In genomic region chr12:12919666-12920435, GRCh38 we compare ENCODE assay signal across 22 cellular contexts. TPM values are rescaled to one million over a fixed set of nuclear protein-coding genes. Genes with fewer than 3 reads are reported as not detected.
DNase-seq lines count a peak whose midpoint lies in the region; ATAC-seq, FAIRE-seq and TF ChIP-seq lines count a peak whose summit lies in the region.
"Had no signal": no experiment of that assay in that cellular context is flagged by ENCODE, and none has a peak within 500 bp of the region (broad histone marks: within the 10 kb centered on the region; RNA-seq: fewer than 3 reads in every experiment).

No MANE protein-coding gene starts in this region.

- no peak for TF ChIP-seq EP300 in HepG2 (IDR thresholded peaks at IDR 0.05; ENCODE audit: low read depth in 2 of 2, low read length in 2 of 2)
- TF ChIP-seq EP300 in HepG2 (CRISPR knock-in tag; IDR thresholded peaks at IDR 0.05; ENCODE audit: borderline replicate concordance): no peak
- TF ChIP-seq EP300 in neural cell (conservative IDR thresholded peaks at IDR 0.05; ENCODE audit: poor library complexity, severe bottlenecking): no peak
- TF ChIP-seq EP300 in tibial nerve (IDR thresholded peaks at IDR 0.05): no peak

- no peak overlapping the region for H3K27ac ChIP-seq in HepG2 (ENCODE audit: extremely low read length, insufficient read depth, low read length)
- H3K27ac ChIP-seq in right lobe of liver: no peak overlapping the region
- H3K27ac ChIP-seq in coronary artery: no peak overlapping the region
- no peak overlapping the region for H3K27ac ChIP-seq in neural cell (ENCODE audit: low read length)
- no peak overlapping the region for H3K27ac ChIP-seq in tibial nerve
- H3K27ac ChIP-seq: C4-2B had no signal

- H3K36me3 ChIP-seq in HepG2 (replicated peaks in 1 of 2; ENCODE audit: control insufficient read depth in 1 of 2, insufficient read depth in 2 of 2, low read length in 2 of 2): no peaks in the 10 kb centered on the region
- no peaks in the 10 kb centered on the region for H3K36me3 ChIP-seq in right lobe of liver
- H3K36me3 ChIP-seq in neural cell (ENCODE audit: insufficient read depth, low read length): no peaks in the 10 kb centered on the region
- no peaks in the 10 kb centered on the region for H3K36me3 ChIP-seq in tibial nerve

- no peak for ATAC-seq in HepG2
- no peak for ATAC-seq in right lobe of liver

- H3K4me3 Mint-ChIP-seq in chondrocyte (ENCODE audit: unreplicated experiment): no peak overlapping the region
- H3K4me3 Mint-ChIP-seq: CD8-positive, alpha-beta memory T cell had no signal

- TF ChIP-seq CTCF in HepG2 (CRISPR knock-in tag; IDR thresholded peaks at IDR 0.05): no peak
- no peak for TF ChIP-seq CTCF in right lobe of liver (IDR thresholded peaks at IDR 0.05)
- no peak for TF ChIP-seq CTCF in coronary artery (IDR thresholded peaks at IDR 0.05)
- TF ChIP-seq CTCF in neural cell (IDR thresholded peaks at IDR 0.05; ENCODE audit: poor library complexity, severe bottlenecking): no peak
- no peak for TF ChIP-seq CTCF in chondrocyte (IDR thresholded peaks at IDR 0.05)
- no peak for TF ChIP-seq CTCF in tibial nerve (IDR thresholded peaks at IDR 0.05)

- H3K4me3 ChIP-seq in HepG2 (replicated peaks in 1 of 3; ENCODE audit: insufficient read depth in 1 of 3, low read depth in 2 of 3, low read length in 3 of 3) (no peak overlapping the region), right lobe of liver (no peak overlapping the region), coronary artery (no peak overlapping the region), neural cell (ENCODE audit: low read length) (no peak overlapping the region), tibial nerve (no peak overlapping the region)

- FAIRE-seq in HepG2 (lab: Jason Lieb, UNC): no peak
- FAIRE-seq: GM19239, H1 had no signal

- TF ChIP-seq POLR2A in HepG2 (IDR thresholded peaks at IDR 0.05; ENCODE audit: insufficient read depth in 1 of 2, low read depth in 2 of 2, low read length in 2 of 2) (no peak), right lobe of liver (IDR thresholded peaks at IDR 0.05) (no peak), tibial nerve (IDR thresholded peaks at IDR 0.05) (no peak)

- peaks cover 10% of the 10 kb centered on the region for H3K4me1 Mint-ChIP-seq in chondrocyte (ENCODE audit: low read depth)

- H3K79me2 ChIP-seq in HepG2 (ENCODE audit: insufficient read depth, low read length) (no peaks in the 10 kb centered on the region), neural cell (replicated peaks; ENCODE audit: insufficient read depth, low read length) (no peaks in the 10 kb centered on the region)

- CTCF ChIA-PET in HepG2 (lab: Yijun Ruan, JAX; ENCODE audit: low intra/inter-chr PET ratio, low total read pairs): no interaction called here

- H3K9me3 ChIP-seq in HepG2 (ENCODE audit: low read length) (no peaks in the 10 kb centered on the region), right lobe of liver (no peaks in the 10 kb centered on the region), neural cell (ENCODE audit: low read length) (no peaks in the 10 kb centered on the region), tibial nerve (no peaks in the 10 kb centered on the region)

- no peak overlapping the region for H3K4me2 ChIP-seq in HepG2 (ENCODE audit: low read depth, low read length)
- H3K4me2 ChIP-seq in neural cell (ENCODE audit: low read length): no peak overlapping the region

- no peaks in the 10 kb centered on the region for H3F3A ChIP-seq in neural cell (ENCODE audit: insufficient read depth, low read length, poor library complexity, severe bottlenecking)

- peaks cover 3 to 13% of the 10 kb centered on the region in 2 experiments; a peak in 4 of 5 replicates for H3K27me3 ChIP-seq in HepG2 (ENCODE audit: control insufficient read depth in 1 of 2, insufficient read depth in 2 of 2, low read length in 2 of 2)
- no peaks in the 10 kb centered on the region for H3K27me3 ChIP-seq in right lobe of liver
- H3K27me3 ChIP-seq in neural cell (ENCODE audit: insufficient read depth, low read depth, low read length): no peaks in the 10 kb centered on the region
- no peaks in the 10 kb centered on the region for H3K27me3 ChIP-seq in tibial nerve

- no peak for TF ChIP-seq RAD21 in HepG2 (CRISPR knock-in tag; IDR thresholded peaks at IDR 0.05)
- no peak for TF ChIP-seq RAD21 in neural cell (conservative IDR thresholded peaks at IDR 0.05)

- H2AFZ ChIP-seq in HepG2 (ENCODE audit: low read length): no peak overlapping the region
- H2AFZ ChIP-seq in neural cell (ENCODE audit: low read depth, low read length): no peak overlapping the region

- H3K27me3 Mint-ChIP-seq in chondrocyte (ENCODE audit: low read depth): no peaks in the 10 kb centered on the region

- DNase-seq in HepG2 (ENCODE audit: low spot score) (no peak), right lobe of liver (no peak), coronary artery (ENCODE audit: low spot score) (peak; percentile 35), NCI-H1930 (lab: John Stamatoyannopoulos, UW) (no peak), chondrocyte (ENCODE audit: low spot score) (no peak), tibial nerve (ENCODE audit: low spot score in 2 of 2) (no peak)
- DNase-seq: 8988T; CD8-positive, alpha-beta memory T cell; EL; GF-D8; Karpas-422; NCI-H1694 treated with DMSO at 0.1 percent for 48 hours; NCI-H446; NCI-H526; RPMI8226; SHP77 treated with DMSO at 0.1 percent for 48 hours had no signal

- no peak overlapping the region for H3K9ac ChIP-seq in HepG2 (ENCODE audit: insufficient read depth, low read depth, low read length)
- H3K9ac ChIP-seq in neural cell (ENCODE audit: low read length): no peak overlapping the region

- H3K9me2 ChIP-seq in neural cell (ENCODE audit: insufficient read depth, low read length): no peaks in the 10 kb centered on the region

- H4K20me1 ChIP-seq in HepG2 (ENCODE audit: insufficient read depth, low read length) (no peaks in the 10 kb centered on the region; the same call in 1 of the 2 replicates), neural cell (ENCODE audit: insufficient read depth) (no peaks in the 10 kb centered on the region)

- in situ Hi-C loops in HepG2 (cut with HindIII; ENCODE audit: extremely low pct_ligation_motif_present, low pct_unique_long_range_greater_than_20kb): loop anchor here (5.0 kb wide), 2 partner anchors 62 to 292 kb away; no protein-coding TSS in a partner anchor

- H3K4me1 ChIP-seq in HepG2 (ENCODE audit: insufficient read depth, low read length) (peaks cover 7% of the 10 kb centered on the region), right lobe of liver (peaks cover 0 to 4% (median 0%) of the 10 kb centered on the region in 4 donors), tibial nerve (peaks cover 0 to 21% (median 6%) of the 10 kb centered on the region in 4 donors)

- H3K36me3 Mint-ChIP-seq in chondrocyte (ENCODE audit: low read depth): no peaks in the 10 kb centered on the region

- POLR2A ChIA-PET in HepG2 (lab: Yijun Ruan, JAX): no interaction called here

- no peaks in the 10 kb centered on the region for H3K9me3 Mint-ChIP-seq in chondrocyte (ENCODE audit: low read depth)
- H3K9me3 Mint-ChIP-seq: CD8-positive, alpha-beta memory T cell had no signal

- no TSS peak for BruUV-seq in HepG2 (replicated peaks; lab: Mats Ljungman, UMichigan)

- H3K27ac Mint-ChIP-seq in chondrocyte (ENCODE audit: unreplicated experiment): no peak overlapping the region
- H3K27ac Mint-ChIP-seq: CD8-positive, alpha-beta memory T cell had no signal

- 54% methylated on average over 5 of the region's 5 CpGs for WGBS in HepG2 (ENCODE audit: low lambda C conversion rate)
- WGBS in right lobe of liver (ENCODE audit: insufficient coverage, low coverage, low lambda C conversion rate, missing lambda C conversion rate): 61% methylated on average over 5 of the region's 5 CpGs
- 77 to 78% methylated on average over 5 of the region's 5 CpGs for WGBS in tibial nerve, 2 donors

- intact Hi-C loops in HepG2 (cut with micrococcal nuclease; ENCODE audit: unreplicated experiment) (loop anchor here (10.0 kb wide), 1 partner anchor 185 kb away; the partner anchor contains the start of gene GSG1), right lobe of liver (cut with DNase I) (loop anchor here (10.0 kb wide), 3 partner anchors 55 to 295 kb away; no protein-coding TSS in a partner anchor)

RNA-seq across cellular contexts. Expression of gene GPRC5A, which starts 28.5 kb away (rescaled TPM):
- total RNA-seq in HepG2 (2016; rRNA removed; fragmentation: Illumina TruSeq; extraction: Trizol) (0.24 and 0.27 TPM in 2 replicates), right lobe of liver (under 1 TPM; 0.35 to 0.80 (median 0.44) TPM), chondrocyte (8.1 to 13.1 TPM (median 10.5 TPM) in 3 replicates), tibial nerve (10 to 100 TPM in 1 of 4 donors, 1 to 10 TPM in 3; 2.1 to 12.3 (median 4.3) TPM)
- total RNA-seq in HepG2 (2016; cell fraction: cytosol; rRNA removed; fragmentation: Illumina TruSeq; extraction: Trizol; ENCODE audit: low read depth): 0.18 TPM in 1 of 2 replicates, not detected in the other
- 0.18 and 0.80 TPM in 2 replicates for total RNA-seq in HepG2 (2016; cell fraction: insoluble cytoplasmic fraction; rRNA removed; fragmentation: Illumina TruSeq; extraction: Trizol)
- 0.06 and 0.07 TPM in 2 replicates for total RNA-seq in HepG2 (2016; cell fraction: membrane; rRNA removed; fragmentation: Illumina TruSeq; extraction: Trizol)
- 0.63 and 1.0 TPM in 2 replicates for total RNA-seq in HepG2 (2016; cell fraction: nucleus; rRNA removed; fragmentation: Illumina TruSeq; extraction: Trizol)
- polyA plus RNA-seq in HepG2 (2011; rRNA removed) (3.0 and 3.3 TPM in 2 replicates), neural cell (0.09 TPM in 1 of 2 replicates, not detected in the other)
- 3.3 TPM in 2 replicates for polyA plus RNA-seq in HepG2 (2011; cell fraction: cytosol; rRNA removed)
- polyA plus RNA-seq in HepG2 (2011; cell fraction: nucleus; rRNA removed): 1.1 and 1.2 TPM in 2 replicates
- 0.38 and 0.91 TPM in 2 replicates for polyA plus RNA-seq in HepG2 (2012)
- polyA plus RNA-seq in HepG2 (2016; cell fraction: cytosol; fragmentation: Illumina TruSeq; extraction: Trizol; ENCODE audit: low read depth): 0.05 and 0.16 TPM in 2 replicates
- 0.49 and 0.73 TPM in 2 replicates for polyA plus RNA-seq in HepG2 (2016; cell fraction: insoluble cytoplasmic fraction; fragmentation: Illumina TruSeq; extraction: Trizol; ENCODE audit: low read depth)
- polyA plus RNA-seq in HepG2 (2016; cell fraction: membrane; fragmentation: Illumina TruSeq; extraction: Trizol; ENCODE audit: low read depth): 0.24 and 0.27 TPM in 2 replicates
- 1.00 and 1.3 TPM in 2 replicates for polyA plus RNA-seq in HepG2 (2016; cell fraction: nucleus; fragmentation: Illumina TruSeq; extraction: Trizol; ENCODE audit: insufficient read depth, low read depth)
- 20.8 and 1,453 TPM in 2 replicates for polyA minus RNA-seq in HepG2 (2011; rRNA and poly(A)+ RNA removed; ENCODE audit: low replicate concordance)
- polyA minus RNA-seq in HepG2 (2011; cell fraction: cytosol; rRNA and poly(A)+ RNA removed): 2.6 and 2.8 TPM in 2 replicates
- polyA minus RNA-seq in HepG2 (2011; cell fraction: nucleus; rRNA and poly(A)+ RNA removed): 1.1 and 1.4 TPM in 2 replicates
- not detected in 2 replicates for polyA minus RNA-seq in neural cell
- total RNA-seq: CD8-positive, alpha-beta memory T cell had no signal
- polyA plus RNA-seq: CD8-positive, alpha-beta memory T cell had no signal

RNA-seq across cellular contexts. Expression of gene GPRC5D, which starts 32.1 kb away (rescaled TPM):
- not detected in 2 replicates for total RNA-seq in HepG2 (2016; rRNA removed; fragmentation: Illumina TruSeq; extraction: Trizol)
- total RNA-seq in HepG2 (2016; cell fraction: cytosol; rRNA removed; fragmentation: Illumina TruSeq; extraction: Trizol; ENCODE audit: low read depth): not detected in 2 replicates
- not detected in 2 replicates for total RNA-seq in HepG2 (2016; cell fraction: insoluble cytoplasmic fraction; rRNA removed; fragmentation: Illumina TruSeq; extraction: Trizol)
- not detected in 2 replicates for total RNA-seq in HepG2 (2016; cell fraction: membrane; rRNA removed; fragmentation: Illumina TruSeq; extraction: Trizol)
- total RNA-seq in HepG2 (2016; cell fraction: nucleus; rRNA removed; fragmentation: Illumina TruSeq; extraction: Trizol): not detected in 2 replicates
- polyA plus RNA-seq in HepG2 (2011; rRNA removed): not detected in 2 replicates
- polyA plus RNA-seq in HepG2 (2011; cell fraction: cytosol; rRNA removed): 0.12 TPM in 1 of 2 replicates, not detected in the other
- not detected in 2 replicates for polyA plus RNA-seq in HepG2 (2011; cell fraction: nucleus; rRNA removed)
- polyA plus RNA-seq in HepG2 (2012): 0.31 and 0.55 TPM in 2 replicates
- polyA plus RNA-seq in HepG2 (2016; cell fraction: cytosol; fragmentation: Illumina TruSeq; extraction: Trizol; ENCODE audit: low read depth): not detected in 2 replicates
- polyA plus RNA-seq in HepG2 (2016; cell fraction: insoluble cytoplasmic fraction; fragmentation: Illumina TruSeq; extraction: Trizol; ENCODE audit: low read depth): not detected in 2 replicates
- not detected in 2 replicates for polyA plus RNA-seq in HepG2 (2016; cell fraction: membrane; fragmentation: Illumina TruSeq; extraction: Trizol; ENCODE audit: low read depth)
- polyA plus RNA-seq in HepG2 (2016; cell fraction: nucleus; fragmentation: Illumina TruSeq; extraction: Trizol; ENCODE audit: insufficient read depth, low read depth): not detected in 2 replicates
- polyA minus RNA-seq in HepG2 (2011; rRNA and poly(A)+ RNA removed; ENCODE audit: low replicate concordance): not detected in 2 replicates
- polyA minus RNA-seq in HepG2 (2011; cell fraction: cytosol; rRNA and poly(A)+ RNA removed): not detected in 2 replicates
- not detected in 2 replicates for polyA minus RNA-seq in HepG2 (2011; cell fraction: nucleus; rRNA and poly(A)+ RNA removed)
- total RNA-seq in right lobe of liver: not detected
- polyA plus RNA-seq in neural cell: not detected in 2 replicates
- polyA minus RNA-seq in neural cell: not detected in 2 replicates
- not detected in 3 replicates for total RNA-seq in chondrocyte
- not detected for total RNA-seq in tibial nerve
- total RNA-seq: CD8-positive, alpha-beta memory T cell; H1; MCF 10A had no signal
- polyA plus RNA-seq: AG04450 had no signal
